In genomic region chr10:119139464-119140067, GRCh38 we compare ENCODE assay signal across 1 cellular context.
A peak's percentile ranks its signal among the peaks of the same experiment; 100 is the strongest.
TF ChIP-seq lines count a peak whose summit lies in the region.

No MANE protein-coding gene starts in this region.

TF ChIP-seq in GM12878, 131 proteins besides CTCF, POLR2A, EP300 and RAD21:
- TF ChIP-seq RELA (IDR thresholded peaks at IDR 0.05; ENCODE audit: borderline replicate concordance, partially characterized antibody): no peak
- peak; percentile 57; the same call in 1 of the 2 replicates for TF ChIP-seq SMC3 (IDR thresholded peaks at IDR 0.05; ENCODE audit: borderline replicate concordance, low read length)
